ENCODE assay signal across 22 cellular contexts in genomic region chr5:172817664-172818063, GRCh38.
"Had no signal": no experiment of that assay in that cellular context is flagged by ENCODE, and none has a peak within 500 bp of the region (broad histone marks: within the 10 kb centered on the region; RNA-seq: fewer than 3 reads in every experiment).

No MANE protein-coding gene starts in this region.

- H3K9me3 ChIP-seq: gastroesophageal sphincter, pancreas, stomach, thoracic aorta, transverse colon had no signal

- H2AFZ ChIP-seq: neural progenitor cell had no signal

- H3K4me1 ChIP-seq: neural progenitor cell, pancreas had no signal

- ATAC-seq: gastroesophageal sphincter; left ventricle myocardium superior; natural killer cell treated with Interleukin-12 subunit alpha and Interleukin-12 subunit beta and Interleukin-15 and Interleukin-18, amount 100 ng/mL, for 72 hours; sciatic nerve had no signal

- H3K27me3 ChIP-seq: dorsolateral prefrontal cortex, gastroesophageal sphincter, neural progenitor cell, pancreas, stomach, transverse colon had no signal

- H3K27ac ChIP-seq: gastroesophageal sphincter, neural progenitor cell, pancreas, stomach, thoracic aorta, transverse colon had no signal

- DNase-seq: cortex of kidney; effector CD8-positive, alpha-beta T cell; glutamatergic neuron; immature natural killer cell; kidney; left cardiac atrium; left ventricle myocardium superior; mesenchymal stem cell; midbrain; pancreas; stimulated activated CD4-positive, alpha-beta T cell treated with anti-CD3 and anti-CD28 coated beads, Interleukin-12 subunit alpha, Interleukin-12 subunit beta, amount 100 ng/mL, for 4 hours; stimulated activated naive CD4-positive, alpha-beta T cell; stomach; substantia nigra; transverse colon had no signal

- H3K4me2 ChIP-seq: neural progenitor cell had no signal

- H3K9ac ChIP-seq: neural progenitor cell had no signal

- H3K4me3 ChIP-seq: dorsolateral prefrontal cortex, gastroesophageal sphincter, lung, neural progenitor cell, pancreas, stomach, thoracic aorta, transverse colon had no signal

- H3K36me3 ChIP-seq: gastroesophageal sphincter, neural progenitor cell, pancreas, stomach, thoracic aorta, transverse colon had no signal
